In the genomic region with DNA sequence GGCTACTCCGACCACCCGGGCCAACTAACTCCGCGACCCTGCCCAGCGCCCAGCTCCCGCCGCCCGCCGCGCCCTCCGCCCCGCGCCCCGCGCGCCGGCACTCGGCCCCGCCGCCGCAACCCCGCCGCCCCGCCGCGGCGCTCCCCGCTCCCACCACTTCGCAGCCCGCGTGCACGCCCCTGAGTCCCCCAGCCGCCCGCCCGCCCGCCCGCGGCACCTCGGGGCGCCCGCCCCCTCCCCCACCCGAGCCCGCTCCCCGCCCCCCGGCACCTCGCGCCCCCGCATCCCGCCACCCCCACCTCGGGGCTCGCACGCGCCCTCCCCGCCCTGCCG, we compare ENCODE assay signal across 9 cellular contexts. TPM values are rescaled to one million over a fixed set of nuclear protein-coding genes. Genes with fewer than 3 reads are reported as not detected.
DNase-seq lines count a peak whose midpoint lies in the region; ATAC-seq, FAIRE-seq and TF ChIP-seq lines count a peak whose summit lies in the region.
"Had no signal": no experiment of that assay in that cellular context is flagged by ENCODE, and none has a peak within 500 bp of the region (broad histone marks: within the 10 kb centered on the region; RNA-seq: fewer than 3 reads in every experiment).

No MANE protein-coding gene starts in this region.

- peaks cover 56% of the 10 kb centered on the region for H3K4me1 Mint-ChIP-seq in stimulated activated naive CD8-positive, alpha-beta T cell treated with anti-CD3 and anti-CD28 coated beads, Interleukin-15, amount 100 ng/mL, for 72 hours

- H3K18ac ChIP-seq in mesenchymal stem cell (ENCODE audit: low read depth in 1 of 2, low read length in 2 of 2), result peak overlapping the region in 1 of 2 experiments; percentile 73

- no peak overlapping the region for H3K23ac ChIP-seq in mesenchymal stem cell (ENCODE audit: low read length in 2 of 2)

- TF ChIP-seq EP300 in K562 (IDR thresholded peaks at IDR 0.05; ENCODE audit: low read length), result no peak

- no peaks in the 10 kb centered on the region for H3K9me3 ChIP-seq in K562 (replicated peaks; ENCODE audit: control insufficient read depth, insufficient read depth, low read depth, low read length)
- no peaks in the 10 kb centered on the region for H3K9me3 ChIP-seq in mesenchymal stem cell (ENCODE audit: control insufficient read depth, low read length)
- H3K9me3 ChIP-seq in aorta (ENCODE audit: control insufficient read depth, low read length), result no peaks in the 10 kb centered on the region

- no peak overlapping the region for H2BK5ac ChIP-seq in mesenchymal stem cell (ENCODE audit: low read depth, low read length, poor library complexity, severe bottlenecking)

- H2AFZ ChIP-seq in K562 (ENCODE audit: low read depth, low read length) (no peak overlapping the region), mesenchymal stem cell (ENCODE audit: low read depth, low read length) (no peak overlapping the region)

- CTCF ChIA-PET in K562 (lab: Yijun Ruan, JAX; ENCODE audit: low intra/inter-chr PET ratio), result no interaction called here

- WGBS in K562 (ENCODE audit: insufficient coverage, low coverage, missing lambda C conversion rate), result no CpG with 5 or more reads among the region's 55 CpGs
- no CpG with 5 or more reads among the region's 55 CpGs for WGBS in mesenchymal stem cell
- 0 to 2% methylated on average over 15 to 54 of the region's 55 CpGs for WGBS in aorta, 2 donors

- H3K4me1 ChIP-seq in K562 (replicated peaks in 1 of 2; ENCODE audit: control insufficient read depth in 2 of 2, insufficient read depth in 2 of 2, low read length in 2 of 2), result peaks cover 0 to 11% of the 10 kb centered on the region in 2 experiments; a peak in 2 of 5 replicates
- peaks cover 11% of the 10 kb centered on the region for H3K4me1 ChIP-seq in mesenchymal stem cell (ENCODE audit: control insufficient read depth, insufficient read depth, low read depth, low read length)
- no peaks in the 10 kb centered on the region for H3K4me1 ChIP-seq in aorta (ENCODE audit: control insufficient read depth in 1 of 2, insufficient read depth in 2 of 2, low read length in 2 of 2)

- no peak overlapping the region; the same call in 1 of the 2 replicates for H3K4me2 ChIP-seq in K562 (ENCODE audit: insufficient read depth, low read length)
- peak overlapping the region; percentile 47 for H3K4me2 ChIP-seq in mesenchymal stem cell (ENCODE audit: low read length, poor library complexity, severe bottlenecking)

- no peaks in the 10 kb centered on the region for H3K79me2 ChIP-seq in K562 (ENCODE audit: control insufficient read depth, insufficient read depth, low read length)

- intact Hi-C loops in K562 (cut with micrococcal nuclease), result no loop called here
- intact Hi-C loops in aorta (cut with DNase I), result no loop called here

- no peak overlapping the region for H3K9ac ChIP-seq in K562 (ENCODE audit: insufficient read depth in 1 of 2, low read depth in 2 of 2, low read length in 2 of 2)
- H3K9ac ChIP-seq in mesenchymal stem cell (ENCODE audit: low read length), result no peak overlapping the region

- H4K20me1 ChIP-seq in K562 (replicated peaks; ENCODE audit: control insufficient read depth, insufficient read depth, low read length), result no peaks in the 10 kb centered on the region; the same call in 1 of the 2 replicates

- no peak for TF ChIP-seq POLR2A in K562 (conservative IDR thresholded peaks at IDR 0.05)

- no peak overlapping the region for H2BK12ac ChIP-seq in mesenchymal stem cell (ENCODE audit: low read length in 2 of 2)

- no peak overlapping the region for H3K27ac Mint-ChIP-seq in stimulated activated naive CD8-positive, alpha-beta T cell treated with anti-CD3 and anti-CD28 coated beads, Interleukin-15, amount 100 ng/mL, for 72 hours
- H3K27ac Mint-ChIP-seq: T-helper 2 cell treated with Interferon-gamma antibody and Interleukin-4, amounts not matched to agents 5 μg/mL and 100 μg/mL, for 36 hours had no signal

- H3K4me3 Mint-ChIP-seq in stimulated activated naive CD8-positive, alpha-beta T cell treated with anti-CD3 and anti-CD28 coated beads, Interleukin-15, amount 100 ng/mL, for 72 hours, result peak overlapping the region in 1 of 2 donors; percentile 89

- H2BK15ac ChIP-seq in mesenchymal stem cell (ENCODE audit: low read depth, poor library complexity, severe bottlenecking), result peak overlapping the region; percentile 19

- BruUV-seq in K562 (replicated peaks; lab: Mats Ljungman, UMichigan), result no TSS peak

- H3K27me3 Mint-ChIP-seq in stimulated activated naive CD8-positive, alpha-beta T cell treated with anti-CD3 and anti-CD28 coated beads, Interleukin-15, amount 100 ng/mL, for 72 hours, result peaks cover 7% of the 10 kb centered on the region

- H3K9me1 ChIP-seq in K562 (ENCODE audit: control insufficient read depth, insufficient read depth, low read length), result no peaks in the 10 kb centered on the region

- H2BK120ac ChIP-seq in mesenchymal stem cell (ENCODE audit: low read depth, low read length), result peak overlapping the region; percentile 96

- H3K27ac ChIP-seq in K562 (ENCODE audit: extremely low read depth, low read depth, low read length) (no peak overlapping the region), mesenchymal stem cell (ENCODE audit: low read length, poor library complexity, severe bottlenecking) (no peak overlapping the region), aorta (ENCODE audit: low read depth in 1 of 2, low read length in 2 of 2) (peak overlapping the region in 1 of 2 donors; percentile 77)

- no peak overlapping the region for H4K8ac ChIP-seq in mesenchymal stem cell (ENCODE audit: low read length)

- peak overlapping the region in 1 of 2 experiments; percentile 46 for H3K14ac ChIP-seq in mesenchymal stem cell (ENCODE audit: low read length in 2 of 2)

- POLR2A ChIA-PET in K562 (lab: Yijun Ruan, JAX), result interaction anchor here (0.7 kb wide), 1 partner anchor 20 kb away, joined by 3 read pairs; no protein-coding TSS in a partner anchor

- H3K27me3 ChIP-seq in K562 (ENCODE audit: control insufficient read depth in 2 of 2, insufficient read depth in 2 of 2, low read length in 2 of 2) (peaks cover 14 to 17% of the 10 kb centered on the region in 2 experiments; a peak in 3 of 5 replicates), mesenchymal stem cell (ENCODE audit: control insufficient read depth in 1 of 2, insufficient read depth in 1 of 2, low read length in 2 of 2) (no peaks in the 10 kb centered on the region), aorta (ENCODE audit: control insufficient read depth in 1 of 2, insufficient read depth in 2 of 2, low read length in 1 of 2) (no peaks in the 10 kb centered on the region)

- no peak for TF ChIP-seq RAD21 in K562 (CRISPR knock-in tag; conservative IDR thresholded peaks at IDR 0.05 in 1 of 2, IDR thresholded peaks at IDR 0.05 in 1 of 2)

- no peak for TF ChIP-seq CTCF in K562 (IDR thresholded peaks at IDR 0.05 in 2 of 3, conservative IDR thresholded peaks at IDR 0.05 in 1 of 3; ENCODE audit: insufficient read depth in 2 of 3, low read depth in 1 of 3, low read length in 3 of 3)

- FAIRE-seq in K562 (lab: Jason Lieb, UNC), result no peak

- no peak for DNase-seq in stimulated activated naive CD8-positive, alpha-beta T cell treated with anti-CD3 and anti-CD28 coated beads, Interleukin-15, amount 100 ng/mL, for 72 hours
- DNase-seq in stimulated activated naive CD8-positive, alpha-beta T cell treated with anti-CD3 and anti-CD28 coated beads, Interleukin-15, Interleukin-2, amounts not matched to agents 100 U/mL and 50 U/mL, for 24 hours, result no peak
- DNase-seq in K562 (ENCODE audit: extremely low read depth in 1 of 4, low spot score in 3 of 4) (peak in 3 of 4 experiments; percentile 16 to 69 (median 64)), mesenchymal stem cell (no peak), aorta (no peak), KBM-7 (no peak), LoVo (ENCODE audit: low spot score) (no peak)

- H3K4ac ChIP-seq in mesenchymal stem cell (ENCODE audit: low read depth in 1 of 2, low read length in 2 of 2), result no peak overlapping the region

- H3K36me3 ChIP-seq in K562 (ENCODE audit: control insufficient read depth, insufficient read depth, low read length) (no peaks in the 10 kb centered on the region), mesenchymal stem cell (ENCODE audit: control insufficient read depth in 1 of 2, insufficient read depth in 2 of 2, low read depth in 1 of 2, low read length in 2 of 2) (no peaks in the 10 kb centered on the region), aorta (ENCODE audit: control insufficient read depth in 1 of 2, insufficient read depth in 2 of 2, low read length in 1 of 2) (no peaks in the 10 kb centered on the region)

- ATAC-seq in stimulated activated naive CD8-positive, alpha-beta T cell treated with anti-CD3 and anti-CD28 coated beads, Interleukin-15, amount 100 ng/mL, for 72 hours, result peak; percentile 37
- no peak for ATAC-seq in stimulated activated naive CD8-positive, alpha-beta T cell treated with anti-CD3 and anti-CD28 coated beads, Interleukin-15, Interleukin-2, amounts not matched to agents 100 U/mL and 50 U/mL, for 24 hours
- ATAC-seq in K562, result no peak
- ATAC-seq in aorta (ENCODE audit: low FRiP score), result no peak
- no peak for ATAC-seq in GM21737 (IDR thresholded peaks at IDR 0.05; ENCODE audit: unreplicated experiment)

- no peaks in the 10 kb centered on the region for H3K9me3 Mint-ChIP-seq in stimulated activated naive CD8-positive, alpha-beta T cell treated with anti-CD3 and anti-CD28 coated beads, Interleukin-15, amount 100 ng/mL, for 72 hours
- H3K9me3 Mint-ChIP-seq: T-helper 2 cell treated with Interferon-gamma antibody and Interleukin-4, amounts not matched to agents 5 μg/mL and 100 μg/mL, for 36 hours had no signal

- H3K4me3 ChIP-seq in K562 (peak overlapping the region; percentile 37), mesenchymal stem cell (ENCODE audit: insufficient read depth in 1 of 2, low read depth in 1 of 2, low read length in 2 of 2) (peak overlapping the region in 1 of 2 experiments; percentile 68), aorta (ENCODE audit: low read length in 2 of 2) (peak overlapping the region; percentile 87 to 99)

- no peak overlapping the region for H2AK5ac ChIP-seq in mesenchymal stem cell (ENCODE audit: low read length, severe bottlenecking)

- H4K91ac ChIP-seq in mesenchymal stem cell (ENCODE audit: low read length), result no peak overlapping the region

- peaks cover 2% of the 10 kb centered on the region for H3K79me1 ChIP-seq in mesenchymal stem cell (replicated peaks; ENCODE audit: low read length, poor library complexity, severe bottlenecking)

- in situ Hi-C loops in K562 (cut with MboI) (no loop called here), KBM-7 (cut with MboI; ENCODE audit: low pct_unique_long_range_greater_than_20kb, low sequenced_read_pairs) (no loop called here)

RNA-seq across cellular contexts. Expression of a gene that starts 0.6 kb away (rescaled TPM):
- 0.23 and 0.30 TPM in 2 replicates for total RNA-seq in K562 (2011; cell fraction: chromatin; rRNA removed; ENCODE audit: low replicate concordance)
- 0.13 TPM in 1 of 2 replicates, not detected in the other for total RNA-seq in K562 (2011; cell fraction: nucleolus; rRNA removed)
- 0.22 and 0.69 TPM in 2 replicates for total RNA-seq in K562 (2011; cell fraction: nucleoplasm; rRNA removed)
- total RNA-seq in K562 (2014; rRNA removed) (0.04 TPM in 1 of 2 replicates, not detected in the other), K562 (2014; rRNA removed; fragmentation: Illumina TruSeq; extraction: Trizol) (0.19 TPM in 1 of 2 replicates, not detected in the other), K562 (2015; rRNA removed; fragmentation: Illumina TruSeq; extraction: Trizol) (0.04 TPM in 1 of 2 replicates, not detected in the other), K562 (2021) (0.20 and 0.64 TPM in 2 replicates), aorta (10 to 100 TPM; 23.8 to 38.8 TPM)
- polyA plus RNA-seq in K562 (2011; rRNA removed) (0.06 and 0.11 TPM in 2 replicates), K562 (2014; fragmentation: Illumina TruSeq; extraction: Trizol) (0.19 and 0.24 TPM in 2 replicates), K562 (2014; fragmentation: Nextera tagmentation; extraction: Ambion mirVana) (under 1 TPM; 0.08 to 0.13 TPM), K562 (2014; rRNA removed) (not detected in 2 replicates), aorta (10 to 100 TPM; 13.5 to 18.8 TPM)
- polyA plus RNA-seq in K562 (2011; cell fraction: cytosol; rRNA removed), result 0.09 TPM in 1 of 2 replicates, not detected in the other
- 0.08 and 0.40 TPM in 2 replicates for polyA plus RNA-seq in K562 (2011; cell fraction: nucleus; rRNA removed)
- 0.23 and 0.46 TPM in 2 replicates for polyA plus RNA-seq in K562 (2012)
- polyA minus RNA-seq in K562 (2011; rRNA and poly(A)+ RNA removed), result 0.09 TPM in 1 of 2 replicates, not detected in the other
- not detected in 2 replicates for polyA minus RNA-seq in K562 (2011; cell fraction: cytosol; rRNA and poly(A)+ RNA removed)
- polyA minus RNA-seq in K562 (2011; cell fraction: nucleus; rRNA and poly(A)+ RNA removed), result 0.22 and 0.27 TPM in 2 replicates
- 17.2 TPM for polyA plus RNA-seq in mesenchymal stem cell (2013, experiment 1 of 2)
- polyA plus RNA-seq in mesenchymal stem cell (2013, experiment 2 of 2), result 18.4 TPM

Comparison
In these comparisons a context has a peak if more than half of its experiments do, and no peak if none do; other contexts are left out.
1. DNase-seq: peak in K562 (3 of 4); none in stimulated activated naive CD8-positive, alpha-beta T cell treated with anti-CD3 and anti-CD28 coated beads, Interleukin-15, amount 100 ng/mL, for 72 hours (0 of 2), stimulated activated naive CD8-positive, alpha-beta T cell treated with anti-CD3 and anti-CD28 coated beads, Interleukin-15, Interleukin-2, amounts not matched to agents 100 U/mL and 50 U/mL, for 24 hours (single experiment), mesenchymal stem cell (single experiment), aorta (0 of 2), KBM-7 (single experiment) and LoVo (single experiment).
2. RNA of a gene that starts 0.6 kb away (total RNA-seq): 23.8 to 38.8 TPM in aorta; 0.04 to 0.69 TPM in K562; every median in the first group is over 10 times any median in the second.